Comparison of ENCODE assay signal across 16 cellular contexts in genomic region chr16:80711406-80711805, GRCh38.
DNase-seq lines count a peak whose midpoint lies in the region; TF ChIP-seq lines count a peak whose summit lies in the region.
"Had no signal": no experiment of that assay in that cellular context is flagged by ENCODE, and none has a peak within 500 bp of the region (broad histone marks: within the 10 kb centered on the region; RNA-seq: fewer than 3 reads in every experiment).

No MANE protein-coding gene starts in this region.

- no peak overlapping the region for H2BK12ac ChIP-seq in mesenchymal stem cell (ENCODE audit: low read length in 2 of 2)

- H3F3A ChIP-seq in DOHH2 (ENCODE audit: control insufficient read depth, insufficient read depth), result no peaks in the 10 kb centered on the region

- H3K27ac ChIP-seq in DOHH2 (ENCODE audit: low read depth, low read length), result no peak overlapping the region
- H3K27ac ChIP-seq in Karpas-422 (ENCODE audit: low read length), result no peak overlapping the region
- no peak overlapping the region for H3K27ac ChIP-seq in mesenchymal stem cell (ENCODE audit: low read length, poor library complexity, severe bottlenecking)
- H3K27ac ChIP-seq: BLaER1 treated with 17β-estradiol and CSF1 and Interleukin-3, amounts not matched to agents 10 nM and 100 nM had no signal

- no peak overlapping the region for H2AK5ac ChIP-seq in mesenchymal stem cell (ENCODE audit: low read length, severe bottlenecking)

- 92% methylated on average over 4 of the region's 4 CpGs for WGBS in mesenchymal stem cell

- no peaks in the 10 kb centered on the region for H3K79me1 ChIP-seq in mesenchymal stem cell (replicated peaks; ENCODE audit: low read length, poor library complexity, severe bottlenecking)

- H3K27me3 ChIP-seq in DOHH2 (ENCODE audit: control insufficient read depth, low read length), result no peaks in the 10 kb centered on the region
- H3K27me3 ChIP-seq in Karpas-422 (ENCODE audit: low read length), result no peaks in the 10 kb centered on the region
- H3K27me3 ChIP-seq in mesenchymal stem cell (ENCODE audit: control insufficient read depth in 1 of 2, insufficient read depth in 1 of 2, low read length in 2 of 2), result no peaks in the 10 kb centered on the region
- H3K27me3 ChIP-seq: BLaER1 treated with 17β-estradiol and CSF1 and Interleukin-3, amounts not matched to agents 10 nM and 100 nM had no signal

- peaks cover 6% of the 10 kb centered on the region; the same call in 1 of the 2 replicates for H3K9me3 ChIP-seq in DOHH2 (ENCODE audit: control insufficient read depth, insufficient read depth, low read length)
- H3K9me3 ChIP-seq in Karpas-422 (ENCODE audit: low read length), result no peaks in the 10 kb centered on the region
- peaks cover 3% of the 10 kb centered on the region for H3K9me3 ChIP-seq in mesenchymal stem cell (ENCODE audit: control insufficient read depth, low read length)

- H4K20me1 ChIP-seq in DOHH2 (ENCODE audit: control insufficient read depth, insufficient read depth, low read depth, low read length), result no peaks in the 10 kb centered on the region
- no peaks in the 10 kb centered on the region for H4K20me1 ChIP-seq in Karpas-422 (ENCODE audit: insufficient read depth, low read depth, low read length)

- no peaks in the 10 kb centered on the region; the same call in 1 of the 2 replicates for H3K9me2 ChIP-seq in DOHH2 (replicated peaks; ENCODE audit: control insufficient read depth, low read length)
- no peaks in the 10 kb centered on the region for H3K9me2 ChIP-seq in Karpas-422 (replicated peaks; ENCODE audit: insufficient read depth, low read length)

- no peak overlapping the region for H2BK5ac ChIP-seq in mesenchymal stem cell (ENCODE audit: low read depth, low read length, poor library complexity, severe bottlenecking)

- no peak overlapping the region for H4K8ac ChIP-seq in mesenchymal stem cell (ENCODE audit: low read length)

- H3K14ac ChIP-seq in mesenchymal stem cell (ENCODE audit: low read length in 2 of 2), result no peak overlapping the region

- no peak overlapping the region; the same call in 1 of the 2 replicates for H3K4me3 ChIP-seq in DOHH2 (ENCODE audit: low read length)
- no peak overlapping the region for H3K4me3 ChIP-seq in Karpas-422 (ENCODE audit: low read length)
- no peak overlapping the region for H3K4me3 ChIP-seq in mesenchymal stem cell (ENCODE audit: insufficient read depth in 1 of 2, low read depth in 1 of 2, low read length in 2 of 2)
- H3K4me3 ChIP-seq: BLaER1 treated with 17β-estradiol and CSF1 and Interleukin-3, amounts not matched to agents 10 nM and 100 nM had no signal

- H2AFZ ChIP-seq in Karpas-422 (ENCODE audit: low read length) (no peak overlapping the region), mesenchymal stem cell (ENCODE audit: low read depth, low read length) (no peak overlapping the region)

- H3K9ac ChIP-seq in Karpas-422 (ENCODE audit: low read length) (no peak overlapping the region), mesenchymal stem cell (ENCODE audit: low read length) (no peak overlapping the region)
- H3K9ac ChIP-seq: BLaER1 treated with 17β-estradiol and CSF1 and Interleukin-3, amounts not matched to agents 10 nM and 100 nM had no signal

- DNase-seq in Karpas-422 (peak; percentile 14), germinal center (ENCODE audit: low spot score) (peak; percentile 43), mesenchymal stem cell (no peak), SW 1271 (lab: John Stamatoyannopoulos, UW) (no peak), NOMO-1 (lab: John Stamatoyannopoulos, UW; ENCODE audit: unreplicated experiment in 2 of 2) (no peak), NCI-H2107 (lab: John Stamatoyannopoulos, UW) (no peak)
- DNase-seq: 8988T; Calu3; CD8-positive, alpha-beta T cell; DMS79 treated with DMSO at 0.1 percent for 48 hours; EL; GOT3; H7; IMR-90 had no signal

- H3K23ac ChIP-seq in mesenchymal stem cell (ENCODE audit: low read length in 2 of 2), result no peak overlapping the region

- H3K18ac ChIP-seq in mesenchymal stem cell (ENCODE audit: low read depth in 1 of 2, low read length in 2 of 2), result no peak overlapping the region

- no peak overlapping the region for H2BK120ac ChIP-seq in mesenchymal stem cell (ENCODE audit: low read depth, low read length)

- peak overlapping the region; percentile 38 for H3K4me2 ChIP-seq in DOHH2 (ENCODE audit: low read length)
- H3K4me2 ChIP-seq in Karpas-422 (ENCODE audit: low read depth, low read length, poor library complexity, severe bottlenecking), result no peak overlapping the region
- H3K4me2 ChIP-seq in mesenchymal stem cell (ENCODE audit: low read length, poor library complexity, severe bottlenecking), result no peak overlapping the region

- no peak for TF ChIP-seq CTCF in DOHH2 (IDR thresholded peaks at IDR 0.05; ENCODE audit: low read depth, low read length, poor library complexity, severe bottlenecking)

- no peak overlapping the region for H2BK15ac ChIP-seq in mesenchymal stem cell (ENCODE audit: low read depth, poor library complexity, severe bottlenecking)

- H4K91ac ChIP-seq in mesenchymal stem cell (ENCODE audit: low read length), result no peak overlapping the region

- H3K4me1 ChIP-seq in DOHH2 (ENCODE audit: control insufficient read depth, low read length) (peaks cover 19% of the 10 kb centered on the region), Karpas-422 (ENCODE audit: low read length) (peaks cover 4% of the 10 kb centered on the region; the same call in 1 of the 2 replicates), mesenchymal stem cell (ENCODE audit: control insufficient read depth, insufficient read depth, low read depth, low read length) (no peaks in the 10 kb centered on the region)

- H3K4ac ChIP-seq in mesenchymal stem cell (ENCODE audit: low read depth in 1 of 2, low read length in 2 of 2), result no peak overlapping the region

- no peaks in the 10 kb centered on the region for H3K79me2 ChIP-seq in DOHH2 (ENCODE audit: control insufficient read depth, low read length)
- H3K79me2 ChIP-seq in Karpas-422 (ENCODE audit: low read length), result no peaks in the 10 kb centered on the region

- H3K36me3 ChIP-seq in DOHH2 (ENCODE audit: control insufficient read depth, low read length) (no peaks in the 10 kb centered on the region), Karpas-422 (ENCODE audit: insufficient read depth, low read length) (no peaks in the 10 kb centered on the region), mesenchymal stem cell (ENCODE audit: control insufficient read depth in 1 of 2, insufficient read depth in 2 of 2, low read depth in 1 of 2, low read length in 2 of 2) (no peaks in the 10 kb centered on the region)

Comparison
In these comparisons a context has a peak if more than half of its experiments do, and no peak if none do; other contexts are left out.
1. DNase-seq: peak in Karpas-422 (single experiment) and germinal center (single experiment); none in mesenchymal stem cell (single experiment), SW 1271 (0 of 2), NOMO-1 (0 of 2) and NCI-H2107 (single experiment).